ENCODE assay signal across 1 cellular context in genomic region chr4:140635606-140636005, GRCh38.
TF ChIP-seq lines count a peak whose summit lies in the region.

No MANE protein-coding gene starts in this region.

TF ChIP-seq in HepG2, 621 proteins besides CTCF, POLR2A, EP300 and RAD21 (continued from another document):
- TF ChIP-seq, protein P1, sequence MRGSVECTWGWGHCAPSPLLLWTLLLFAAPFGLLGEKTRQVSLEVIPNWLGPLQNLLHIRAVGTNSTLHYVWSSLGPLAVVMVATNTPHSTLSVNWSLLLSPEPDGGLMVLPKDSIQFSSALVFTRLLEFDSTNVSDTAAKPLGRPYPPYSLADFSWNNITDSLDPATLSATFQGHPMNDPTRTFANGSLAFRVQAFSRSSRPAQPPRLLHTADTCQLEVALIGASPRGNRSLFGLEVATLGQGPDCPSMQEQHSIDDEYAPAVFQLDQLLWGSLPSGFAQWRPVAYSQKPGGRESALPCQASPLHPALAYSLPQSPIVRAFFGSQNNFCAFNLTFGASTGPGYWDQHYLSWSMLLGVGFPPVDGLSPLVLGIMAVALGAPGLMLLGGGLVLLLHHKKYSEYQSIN (CRISPR knock-in tag; IDR thresholded peaks at IDR 0.05; ENCODE audit: borderline replicate concordance): no peak
- TF ChIP-seq HOXA7 (CRISPR knock-in tag; IDR thresholded peaks at IDR 0.05) (no peak), MED1 (CRISPR knock-in tag; IDR thresholded peaks at IDR 0.05) (peak; percentile 53; the same call in 1 of the 2 replicates), ISX (CRISPR knock-in tag; conservative IDR thresholded peaks at IDR 0.05) (no peak), ZNF7 (CRISPR knock-in tag; IDR thresholded peaks at IDR 0.05) (no peak), ZSCAN30 (CRISPR knock-in tag; IDR thresholded peaks at IDR 0.05) (no peak), KDM1A (CRISPR knock-in tag; IDR thresholded peaks at IDR 0.05) (0 out of 2 replicates have a peak, but pooled peaks have one; percentile 65), CC2D1A (CRISPR knock-in tag; IDR thresholded peaks at IDR 0.05) (no peak), HMG20A (CRISPR knock-in tag; IDR thresholded peaks at IDR 0.05; ENCODE audit: borderline replicate concordance) (peak; percentile 67; the same call in 1 of the 2 replicates), MTA1 (CRISPR knock-in tag; IDR thresholded peaks at IDR 0.05; ENCODE audit: borderline replicate concordance) (peak; percentile 69; the same call in 1 of the 2 replicates), HIC2 (CRISPR knock-in tag; IDR thresholded peaks at IDR 0.05; ENCODE audit: low read depth) (peak; percentile 40; the same call in 1 of the 2 replicates), ZMYM4 (CRISPR knock-in tag; IDR thresholded peaks at IDR 0.05) (peak; percentile 71), RXRA (CRISPR knock-in tag; IDR thresholded peaks at IDR 0.05) (peak; percentile 85), BCLAF1 (IDR thresholded peaks at IDR 0.05) (no peak), REPIN1 (CRISPR knock-in tag; IDR thresholded peaks at IDR 0.05; ENCODE audit: borderline replicate concordance, low read depth) (0 out of 2 replicates have a peak, but pooled peaks have one; percentile 31), ZNF678 (CRISPR knock-in tag; IDR thresholded peaks at IDR 0.05) (no peak), ELF3 (CRISPR knock-in tag; IDR thresholded peaks at IDR 0.05) (peak; percentile 82), ZNF317 (CRISPR knock-in tag; IDR thresholded peaks at IDR 0.05) (peak; percentile 29; the same call in 1 of the 2 replicates), SAP130 (CRISPR knock-in tag; IDR thresholded peaks at IDR 0.05; ENCODE audit: low read depth) (peak; percentile 60), ZMYM2 (CRISPR knock-in tag; IDR thresholded peaks at IDR 0.05) (peak; percentile 45; the same call in 1 of the 2 replicates), CREM (IDR thresholded peaks at IDR 0.05) (peak; percentile 30; the same call in 1 of the 2 replicates), CREM (CRISPR knock-in tag; IDR thresholded peaks at IDR 0.05) (no peak), HIVEP1 (CRISPR knock-in tag; IDR thresholded peaks at IDR 0.05) (no peak), ZNF703 (CRISPR knock-in tag; IDR thresholded peaks at IDR 0.05; ENCODE audit: borderline replicate concordance) (no peak), ZNF441 (CRISPR knock-in tag; IDR thresholded peaks at IDR 0.05; ENCODE audit: borderline replicate concordance) (peak; percentile 49; the same call in 1 of the 2 replicates), IKZF5 (CRISPR knock-in tag; IDR thresholded peaks at IDR 0.05) (peak; percentile 58; the same call in 1 of the 2 replicates)
- TF ChIP-seq, protein P2, sequence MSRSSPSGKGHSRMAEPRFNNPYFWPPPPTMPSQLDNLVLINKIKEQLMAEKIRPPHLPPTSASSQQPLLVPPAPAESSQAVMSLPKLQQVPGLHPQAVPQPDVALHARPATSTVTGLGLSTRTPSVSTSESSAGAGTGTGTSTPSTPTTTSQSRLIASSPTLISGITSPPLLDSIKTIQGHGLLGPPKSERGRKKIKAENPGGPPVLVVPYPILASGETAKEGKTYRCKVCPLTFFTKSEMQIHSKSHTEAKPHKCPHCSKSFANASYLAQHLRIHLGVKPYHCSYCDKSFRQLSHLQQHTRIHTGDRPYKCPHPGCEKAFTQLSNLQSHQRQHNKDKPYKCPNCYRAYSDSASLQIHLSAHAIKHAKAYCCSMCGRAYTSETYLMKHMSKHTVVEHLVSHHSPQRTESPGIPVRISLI (CRISPR knock-in tag; IDR thresholded peaks at IDR 0.05; ENCODE audit: borderline replicate concordance): peak; percentile 26; the same call in 1 of the 2 replicates
- TF ChIP-seq, protein P3, sequence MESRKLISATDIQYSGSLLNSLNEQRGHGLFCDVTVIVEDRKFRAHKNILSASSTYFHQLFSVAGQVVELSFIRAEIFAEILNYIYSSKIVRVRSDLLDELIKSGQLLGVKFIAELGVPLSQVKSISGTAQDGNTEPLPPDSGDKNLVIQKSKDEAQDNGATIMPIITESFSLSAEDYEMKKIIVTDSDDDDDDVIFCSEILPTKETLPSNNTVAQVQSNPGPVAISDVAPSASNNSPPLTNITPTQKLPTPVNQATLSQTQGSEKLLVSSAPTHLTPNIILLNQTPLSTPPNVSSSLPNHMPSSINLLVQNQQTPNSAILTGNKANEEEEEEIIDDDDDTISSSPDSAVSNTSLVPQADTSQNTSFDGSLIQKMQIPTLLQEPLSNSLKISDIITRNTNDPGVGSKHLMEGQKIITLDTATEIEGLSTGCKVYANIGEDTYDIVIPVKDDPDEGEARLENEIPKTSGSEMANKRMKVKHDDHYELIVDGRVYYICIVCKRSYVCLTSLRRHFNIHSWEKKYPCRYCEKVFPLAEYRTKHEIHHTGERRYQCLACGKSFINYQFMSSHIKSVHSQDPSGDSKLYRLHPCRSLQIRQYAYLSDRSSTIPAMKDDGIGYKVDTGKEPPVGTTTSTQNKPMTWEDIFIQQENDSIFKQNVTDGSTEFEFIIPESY (CRISPR knock-in tag; IDR thresholded peaks at IDR 0.05): 0 out of 2 replicates have a peak, but pooled peaks have one; percentile 12
- TF ChIP-seq, protein P4, sequence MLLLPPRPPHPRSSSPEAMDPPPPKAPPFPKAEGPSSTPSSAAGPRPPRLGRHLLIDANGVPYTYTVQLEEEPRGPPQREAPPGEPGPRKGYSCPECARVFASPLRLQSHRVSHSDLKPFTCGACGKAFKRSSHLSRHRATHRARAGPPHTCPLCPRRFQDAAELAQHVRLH (CRISPR knock-in tag; IDR thresholded peaks at IDR 0.05; ENCODE audit: borderline replicate concordance, low read depth): peak; percentile 14; the same call in 1 of the 2 replicates
- TF ChIP-seq, protein P5, sequence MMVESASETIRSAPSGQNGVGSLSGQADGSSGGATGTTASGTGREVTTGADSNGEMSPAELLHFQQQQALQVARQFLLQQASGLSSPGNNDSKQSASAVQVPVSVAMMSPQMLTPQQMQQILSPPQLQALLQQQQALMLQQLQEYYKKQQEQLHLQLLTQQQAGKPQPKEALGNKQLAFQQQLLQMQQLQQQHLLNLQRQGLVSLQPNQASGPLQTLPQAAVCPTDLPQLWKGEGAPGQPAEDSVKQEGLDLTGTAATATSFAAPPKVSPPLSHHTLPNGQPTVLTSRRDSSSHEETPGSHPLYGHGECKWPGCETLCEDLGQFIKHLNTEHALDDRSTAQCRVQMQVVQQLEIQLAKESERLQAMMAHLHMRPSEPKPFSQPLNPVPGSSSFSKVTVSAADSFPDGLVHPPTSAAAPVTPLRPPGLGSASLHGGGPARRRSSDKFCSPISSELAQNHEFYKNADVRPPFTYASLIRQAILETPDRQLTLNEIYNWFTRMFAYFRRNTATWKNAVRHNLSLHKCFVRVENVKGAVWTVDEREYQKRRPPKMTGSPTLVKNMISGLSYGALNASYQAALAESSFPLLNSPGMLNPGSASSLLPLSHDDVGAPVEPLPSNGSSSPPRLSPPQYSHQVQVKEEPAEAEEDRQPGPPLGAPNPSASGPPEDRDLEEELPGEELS (CRISPR knock-in tag; IDR thresholded peaks at IDR 0.05): peak; percentile 43; the same call in 1 of the 2 replicates
